Comparison of ENCODE assay signal across 18 cellular contexts in genomic region chr2:20589975-20590703, GRCh38.
DNase-seq lines count a peak whose midpoint lies in the region; ATAC-seq and TF ChIP-seq lines count a peak whose summit lies in the region.
"Had no signal": no experiment of that assay in that cellular context is flagged by ENCODE, and none has a peak within 500 bp of the region (broad histone marks: within the 10 kb centered on the region; RNA-seq: fewer than 3 reads in every experiment).

No MANE protein-coding gene starts in this region.

- peak overlapping the region; percentile 54 for H3K14ac ChIP-seq in trophoblast cell (ENCODE audit: low read length)

- no peak overlapping the region for H3K9ac ChIP-seq in trophoblast cell (ENCODE audit: low read length)

- peak overlapping the region; percentile 47 for H4K8ac ChIP-seq in trophoblast cell (ENCODE audit: low read depth, low read length)

- H4K91ac ChIP-seq in trophoblast cell (ENCODE audit: low read depth, low read length) = peak overlapping the region; percentile 82

- no peak overlapping the region for H3K23ac ChIP-seq in trophoblast cell (ENCODE audit: low read length)

- peak overlapping the region; percentile 12 for H2AFZ ChIP-seq in trophoblast cell (ENCODE audit: insufficient read depth, low read length, poor library complexity)
- H2AFZ ChIP-seq: GM23338 had no signal

- CTCF ChIA-PET in Calu3 (lab: Charles Lee) = interaction anchor here (0.7 kb wide), 1 partner anchor 12 kb away, joined by 4 read pairs; no protein-coding TSS in a partner anchor

- H3K27me3 Mint-ChIP-seq in Calu3 (ENCODE audit: unreplicated experiment) (no peaks in the 10 kb centered on the region), glutamatergic neuron (ENCODE audit: unreplicated experiment) (peaks cover 3% of the 10 kb centered on the region)
- H3K27me3 Mint-ChIP-seq: CD4-positive, alpha-beta T cell; T-cell had no signal

- no peaks in the 10 kb centered on the region for H3K9me3 Mint-ChIP-seq in Calu3 (ENCODE audit: low read depth, unreplicated experiment)
- no peaks in the 10 kb centered on the region for H3K9me3 Mint-ChIP-seq in glutamatergic neuron (ENCODE audit: unreplicated experiment)
- H3K9me3 Mint-ChIP-seq: CD4-positive, alpha-beta T cell; GM23338; immature natural killer cell; T-cell had no signal

- intact Hi-C loops in Calu3 (cut with micrococcal nuclease; ENCODE audit: unreplicated experiment) = no loop called here

- H3K4me1 ChIP-seq in trophoblast cell (ENCODE audit: control insufficient read depth in 1 of 2, insufficient read depth in 2 of 2, low read length in 2 of 2) = peaks cover 33 to 48% of the 10 kb centered on the region in 2 experiments

- no peak overlapping the region for H3K4me2 ChIP-seq in trophoblast cell (ENCODE audit: low read length)
- H3K4me2 ChIP-seq: GM23338 had no signal

- H3K36me3 Mint-ChIP-seq in Calu3 (ENCODE audit: insufficient read depth, unreplicated experiment) (peaks cover 3% of the 10 kb centered on the region), glutamatergic neuron (ENCODE audit: unreplicated experiment) (no peaks in the 10 kb centered on the region)
- H3K36me3 Mint-ChIP-seq: immature natural killer cell had no signal

- TF ChIP-seq CTCF in Calu3 (IDR thresholded peaks at IDR 0.05; ENCODE audit: unreplicated experiment) (no peak), glutamatergic neuron (IDR thresholded peaks at IDR 0.05; ENCODE audit: partially characterized antibody, unreplicated experiment) (no peak)

- H3K9me3 ChIP-seq in trophoblast cell (ENCODE audit: insufficient read depth, low read depth, low read length) (peaks cover 2% of the 10 kb centered on the region), MG63 (no peaks in the 10 kb centered on the region)
- H3K9me3 ChIP-seq: gastrocnemius medialis had no signal

- peak overlapping the region; percentile 13 for H3K27ac Mint-ChIP-seq in Calu3 (ENCODE audit: unreplicated experiment)
- no peak overlapping the region for H3K27ac Mint-ChIP-seq in glutamatergic neuron (ENCODE audit: unreplicated experiment)
- H3K27ac Mint-ChIP-seq: CD4-positive, alpha-beta T cell; GM23338; T-cell had no signal

- peak overlapping the region; percentile 67 for H2BK120ac ChIP-seq in trophoblast cell (ENCODE audit: insufficient read depth, low read length, poor library complexity)

- H3K36me3 ChIP-seq in trophoblast cell (ENCODE audit: control insufficient read depth in 1 of 2, insufficient read depth in 2 of 2, low read length in 2 of 2) (no peaks in the 10 kb centered on the region), MG63 (no peaks in the 10 kb centered on the region)
- H3K36me3 ChIP-seq: gastrocnemius medialis had no signal

- H3K79me2 ChIP-seq in trophoblast cell (ENCODE audit: control insufficient read depth, insufficient read depth, low read length, poor library complexity) = peaks cover 15% of the 10 kb centered on the region

- H3K27ac ChIP-seq in trophoblast cell (ENCODE audit: low read depth, low read length) = peak overlapping the region; percentile 43
- H3K27ac ChIP-seq: gastrocnemius medialis had no signal

- no peak overlapping the region for H4K12ac ChIP-seq in trophoblast cell (ENCODE audit: low read depth, low read length)

- peak overlapping the region; percentile 84 for H2BK12ac ChIP-seq in trophoblast cell (ENCODE audit: low read length)

- peak overlapping the region; percentile 9 for H3K4ac ChIP-seq in trophoblast cell (ENCODE audit: low read depth, low read length)

- no peak for DNase-seq in Calu3
- DNase-seq in NCI-H226 = peak; percentile 51
- peak; percentile 7 for DNase-seq in glutamatergic neuron
- no peak for DNase-seq in trophoblast cell
- DNase-seq in NCI-H2196 (lab: John Stamatoyannopoulos, UW; ENCODE audit: unreplicated experiment) = no peak
- no peak for DNase-seq in MG63
- DNase-seq in germinal center (ENCODE audit: low spot score) = no peak
- DNase-seq: activated CD4-positive, alpha-beta T cell treated with anti-CD3 and anti-CD28 coated beads for 1 hour; activated T-cell treated with anti-CD3 and anti-CD28 coated beads, Interleukin-2, amount 50 U/mL, for 48 hours; effector memory CD4-positive, alpha-beta T cell; GDM1; immature natural killer cell; retina; T-cell had no signal

- H3K4me1 Mint-ChIP-seq in Calu3 (ENCODE audit: low read depth, unreplicated experiment) = peaks cover 40% of the 10 kb centered on the region
- H3K4me1 Mint-ChIP-seq in glutamatergic neuron (ENCODE audit: low read depth, unreplicated experiment) = peaks cover 2% of the 10 kb centered on the region
- H3K4me1 Mint-ChIP-seq: T-cell had no signal

- H3K4me3 Mint-ChIP-seq in Calu3 (ENCODE audit: low read depth, unreplicated experiment) = no peak overlapping the region
- no peak overlapping the region for H3K4me3 Mint-ChIP-seq in glutamatergic neuron (ENCODE audit: unreplicated experiment)
- H3K4me3 Mint-ChIP-seq: CD4-positive, alpha-beta T cell; GM23338; immature natural killer cell; T-cell had no signal

- peak overlapping the region; percentile 1 for H2BK5ac ChIP-seq in trophoblast cell (ENCODE audit: low read depth, low read length, poor library complexity)

- H2AK5ac ChIP-seq in trophoblast cell (ENCODE audit: low read length) = peak overlapping the region; percentile 94

- no peak for ATAC-seq in HG02840 (IDR thresholded peaks at IDR 0.05; ENCODE audit: low FRiP score, unreplicated experiment)
- ATAC-seq: gastrocnemius medialis, GM23338, T-cell had no signal

- no TSS peak for BruUV-seq in Calu3 (replicated peaks; lab: Mats Ljungman, UMichigan)

- peaks cover 60% of the 10 kb centered on the region for H3K79me1 ChIP-seq in trophoblast cell (ENCODE audit: low read length)

- no CpG with 5 or more reads among the region's 14 CpGs for WGBS in trophoblast cell (ENCODE audit: extremely low coverage, insufficient coverage, insufficient read length)

- no peaks in the 10 kb centered on the region for H3K27me3 ChIP-seq in trophoblast cell (ENCODE audit: insufficient read depth, low read length)
- no peaks in the 10 kb centered on the region for H3K27me3 ChIP-seq in MG63
- H3K27me3 ChIP-seq: gastrocnemius medialis had no signal

- H3K4me3 ChIP-seq in trophoblast cell (ENCODE audit: low read depth, low read length) (no peak overlapping the region), MG63 (no peak overlapping the region)
- H3K4me3 ChIP-seq: gastrocnemius medialis, GM23338 had no signal

- peak overlapping the region; percentile 3 for H3K18ac ChIP-seq in trophoblast cell (ENCODE audit: low read length)

Comparison
In these comparisons a context has a peak if more than half of its experiments do, and no peak if none do; other contexts are left out.
1. DNase-seq: peak in NCI-H226 (single experiment) and glutamatergic neuron (single experiment); none in Calu3 (single experiment), trophoblast cell (0 of 2), NCI-H2196 (single experiment), MG63 (single experiment) and germinal center (single experiment).